Comparison of ENCODE assay signal across 8 cellular contexts in the genomic region with DNA sequence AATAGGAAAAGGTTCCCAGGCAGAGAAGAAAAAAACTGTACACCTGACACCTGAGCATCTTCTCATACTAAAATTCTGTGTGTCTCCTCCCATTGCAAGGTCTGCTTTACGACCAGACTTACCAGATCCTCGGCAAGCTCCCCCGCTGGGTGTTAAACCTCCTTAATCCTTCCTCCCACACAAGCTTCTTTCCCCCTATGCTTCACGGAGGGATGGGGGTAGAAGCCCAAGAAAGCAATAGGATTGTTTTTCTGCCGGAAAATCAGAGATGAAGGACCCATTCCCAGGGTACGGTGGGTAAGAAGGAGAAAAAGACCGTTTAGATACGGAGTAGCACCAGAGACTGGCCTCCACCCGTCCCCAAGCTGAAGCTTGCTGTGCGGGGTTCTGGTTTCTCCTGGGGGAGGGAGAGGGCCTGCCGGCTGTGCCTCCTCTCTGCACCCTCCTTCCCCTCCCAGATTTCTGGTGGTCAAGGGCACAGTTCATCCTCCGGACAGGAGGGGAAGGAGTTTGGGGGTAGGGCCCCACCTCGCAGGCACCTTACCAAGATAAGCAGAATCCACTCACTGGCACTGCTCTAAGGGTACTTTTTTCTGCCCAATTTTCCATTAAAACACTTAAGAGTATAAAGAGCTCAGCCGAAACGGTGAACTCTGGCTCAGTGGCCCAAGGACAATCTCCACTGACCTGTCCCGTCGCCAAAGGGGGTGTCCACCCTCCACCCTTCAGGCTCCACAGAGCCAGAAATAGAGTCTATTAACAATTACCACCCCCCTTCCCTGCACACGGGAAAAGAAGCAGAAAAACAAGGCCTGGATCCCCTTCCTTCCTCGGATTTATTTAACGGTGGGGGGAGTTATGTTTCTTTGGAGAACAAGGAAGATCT. TPM values are rescaled to one million over a fixed set of nuclear protein-coding genes. Genes with fewer than 3 reads are reported as not detected.
DNase-seq lines count a peak whose midpoint lies in the region; ATAC-seq, FAIRE-seq and TF ChIP-seq lines count a peak whose summit lies in the region.

No MANE protein-coding gene starts in this region.

- no peak for ATAC-seq in activated CD8-positive, alpha-beta memory T cell treated with anti-CD3 and anti-CD28 coated beads, Interleukin-2, amount 10 ng/mL, durations not matched to agents 7 days and 5 days
- no peak for ATAC-seq in GM18870 (IDR thresholded peaks at IDR 0.05; ENCODE audit: unreplicated experiment)
- ATAC-seq in HG03025 (IDR thresholded peaks at IDR 0.05; ENCODE audit: low FRiP score, unreplicated experiment), result no peak

- peaks cover 26% of the 10 kb centered on the region for H3K4me1 Mint-ChIP-seq in activated CD8-positive, alpha-beta memory T cell treated with anti-CD3 and anti-CD28 coated beads, Interleukin-2, amount 10 ng/mL, durations not matched to agents 7 days and 5 days

- H3K27me3 ChIP-seq in esophagus squamous epithelium (no peaks in the 10 kb centered on the region), neuron (ENCODE audit: insufficient read depth, low read length) (no peaks in the 10 kb centered on the region)

- CTCF ChIA-PET in activated CD8-positive, alpha-beta memory T cell treated with anti-CD3 and anti-CD28 coated beads, Interleukin-2, amount 10 ng/mL, durations not matched to agents 7 days and 5 days (lab: Charles Lee), result interaction anchor here (0.5 to 2.2 kb wide), 8 partner anchors 12 to 799 kb away, joined by 3 to 9 read pairs (median 4); a partner anchor contains a TSS

- H3K36me3 ChIP-seq in esophagus squamous epithelium (peaks cover 0 to 32% (median 0%) of the 10 kb centered on the region in 3 donors), neuron (ENCODE audit: insufficient read depth, low read length) (peaks cover 19% of the 10 kb centered on the region)

- peak overlapping the region; percentile 83 to 97 (median 96) for H3K4me3 ChIP-seq in esophagus squamous epithelium
- H3K4me3 ChIP-seq in neuron (ENCODE audit: low read length), result peak overlapping the region; percentile 94

- no peaks in the 10 kb centered on the region for H3K27me3 Mint-ChIP-seq in activated CD8-positive, alpha-beta memory T cell treated with anti-CD3 and anti-CD28 coated beads, Interleukin-2, amount 10 ng/mL, durations not matched to agents 7 days and 5 days

- WGBS in esophagus squamous epithelium, 2 donors, result 0 to 1% methylated on average over 17 to 20 of the region's 20 CpGs

- DNase-seq in GM03348 (ENCODE audit: low spot score) (peak; percentile 22), NAMALWA (ENCODE audit: low spot score) (peak; percentile 68), esophagus squamous epithelium (lab: John Stamatoyannopoulos, UW) (no peak), HTR-8/SVneo (ENCODE audit: insufficient read length, low spot score) (no peak)
- DNase-seq in activated CD8-positive, alpha-beta memory T cell treated with anti-CD3 and anti-CD28 coated beads, Interleukin-2, amount 10 ng/mL, durations not matched to agents 7 days and 5 days, result peak; percentile 53

- no peak for TF ChIP-seq POLR2A in esophagus squamous epithelium (IDR thresholded peaks at IDR 0.05)

- peak overlapping the region; percentile 96 for H3K4me3 Mint-ChIP-seq in activated CD8-positive, alpha-beta memory T cell treated with anti-CD3 and anti-CD28 coated beads, Interleukin-2, amount 10 ng/mL, durations not matched to agents 7 days and 5 days

- H3K36me3 Mint-ChIP-seq in activated CD8-positive, alpha-beta memory T cell treated with anti-CD3 and anti-CD28 coated beads, Interleukin-2, amount 10 ng/mL, durations not matched to agents 7 days and 5 days, result peaks cover 13% of the 10 kb centered on the region

- peak overlapping the region; percentile 99 to 100 (median 100) for H3K27ac ChIP-seq in esophagus squamous epithelium

- peak overlapping the region; percentile 96 for H3K27ac Mint-ChIP-seq in activated CD8-positive, alpha-beta memory T cell treated with anti-CD3 and anti-CD28 coated beads, Interleukin-2, amount 10 ng/mL, durations not matched to agents 7 days and 5 days

- TF ChIP-seq CTCF in esophagus squamous epithelium (IDR thresholded peaks at IDR 0.05), result peak in 1 of 6 experiments; percentile 2

- H3K9me3 ChIP-seq in esophagus squamous epithelium, result no peaks in the 10 kb centered on the region
- no peaks in the 10 kb centered on the region for H3K9me3 ChIP-seq in neuron (ENCODE audit: low read length)

- H3K9me3 Mint-ChIP-seq in activated CD8-positive, alpha-beta memory T cell treated with anti-CD3 and anti-CD28 coated beads, Interleukin-2, amount 10 ng/mL, durations not matched to agents 7 days and 5 days (ENCODE audit: low read depth), result no peaks in the 10 kb centered on the region

- FAIRE-seq in HTR-8/SVneo (lab: Jason Lieb, UNC), result no peak

- no peak overlapping the region for H2AFZ ChIP-seq in neuron (ENCODE audit: low read depth, low read length)

- H3K4me1 ChIP-seq in esophagus squamous epithelium (peaks cover 21 to 48% (median 32%) of the 10 kb centered on the region in 3 donors), neuron (ENCODE audit: insufficient read depth, low read length) (peaks cover 25% of the 10 kb centered on the region)

- intact Hi-C loops in esophagus squamous epithelium (cut with DNase I), result no loop called here

RNA-seq across cellular contexts. Expression of a gene that starts 1.2 kb away (rescaled TPM):
- 10 to 100 TPM; 38.8 to 45.1 TPM for total RNA-seq in activated CD8-positive, alpha-beta memory T cell treated with anti-CD3 and anti-CD28 coated beads, Interleukin-2, amount 10 ng/mL, durations not matched to agents 7 days and 5 days
- total RNA-seq in esophagus squamous epithelium, result 10 to 100 TPM; 15.7 to 30.5 (median 21.0) TPM

RNA-seq across cellular contexts. Expression of a gene that starts 23.1 kb away (rescaled TPM):
- 10 to 100 TPM; 54.5 to 75.0 TPM for total RNA-seq in activated CD8-positive, alpha-beta memory T cell treated with anti-CD3 and anti-CD28 coated beads, Interleukin-2, amount 10 ng/mL, durations not matched to agents 7 days and 5 days
- 10 to 100 TPM; 21.5 to 47.3 (median 41.5) TPM for total RNA-seq in esophagus squamous epithelium

RNA-seq across cellular contexts. Expression of a gene that starts 23.5 kb away (rescaled TPM):
- total RNA-seq in activated CD8-positive, alpha-beta memory T cell treated with anti-CD3 and anti-CD28 coated beads, Interleukin-2, amount 10 ng/mL, durations not matched to agents 7 days and 5 days, result 10 to 100 TPM; 90.0 to 93.3 TPM
- 10 to 100 TPM; 83.7 to 90.4 (median 87.0) TPM for total RNA-seq in esophagus squamous epithelium

Comparison
In these comparisons a context has a peak if more than half of its experiments do, and no peak if none do; other contexts are left out.
1. DNase-seq: peak in GM03348 (single experiment), NAMALWA (single experiment) and activated CD8-positive, alpha-beta memory T cell treated with anti-CD3 and anti-CD28 coated beads, Interleukin-2, amount 10 ng/mL, durations not matched to agents 7 days and 5 days (single experiment); none in esophagus squamous epithelium (single experiment) and HTR-8/SVneo (single experiment).